ENCODE assay signal across 17 cellular contexts in the genomic region with DNA sequence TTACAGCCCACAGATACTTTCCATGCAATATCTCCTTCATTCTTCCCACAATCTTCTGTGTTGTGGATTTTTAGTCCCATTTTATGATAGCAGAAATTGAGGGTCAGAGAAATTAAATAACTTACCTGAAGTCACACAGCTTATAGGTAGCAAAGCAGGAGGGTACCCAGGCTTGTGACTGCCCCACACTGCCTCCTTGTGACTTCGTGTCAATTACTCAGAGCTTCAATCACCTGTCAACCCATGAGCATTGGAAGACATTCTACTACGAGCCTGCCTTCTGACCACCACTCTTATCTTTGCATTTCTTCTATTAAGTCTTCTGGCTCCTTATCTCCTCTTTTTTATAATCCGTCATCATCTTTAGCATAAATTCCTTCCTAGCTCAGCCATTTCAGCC.
DNase-seq lines count a peak whose midpoint lies in the region; ATAC-seq, FAIRE-seq and TF ChIP-seq lines count a peak whose summit lies in the region.
"Had no signal": no experiment of that assay in that cellular context is flagged by ENCODE, and none has a peak within 500 bp of the region (broad histone marks: within the 10 kb centered on the region; RNA-seq: fewer than 3 reads in every experiment).

No MANE protein-coding gene starts in this region.

- ATAC-seq in HepG2, result peak; percentile 47; the same call in 1 of the 3 replicates
- ATAC-seq in right lobe of liver, result no peak

- in situ Hi-C loops in HepG2 (cut with HindIII; ENCODE audit: extremely low pct_ligation_motif_present, low pct_unique_long_range_greater_than_20kb), result no loop called here

- H3K27me3 Mint-ChIP-seq in glutamatergic neuron (ENCODE audit: unreplicated experiment), result peaks cover 3% of the 10 kb centered on the region

- DNase-seq in HepG2 (ENCODE audit: low spot score), result no peak
- DNase-seq in right lobe of liver, result no peak
- DNase-seq in NCI-H69 (lab: John Stamatoyannopoulos, UW), result peak; percentile 40
- DNase-seq in glutamatergic neuron, result no peak
- no peak for DNase-seq in NCI-H1436 treated with DMSO at 0.1 percent for 48 hours (lab: John Stamatoyannopoulos, UW)
- no peak for DNase-seq in MV-4-11 (lab: John Stamatoyannopoulos, UW)
- DNase-seq in substantia nigra (lab: John Stamatoyannopoulos, UW), result no peak
- DNase-seq: DMS153, EL, HFFc6, KBM-7, NCI-H1417 treated with DMSO at 0.1 percent for 48 hours, NCI-H2029, NCI-H82, T-helper 1 cell had no signal

- TF ChIP-seq EP300 in HepG2 (IDR thresholded peaks at IDR 0.05; ENCODE audit: low read depth in 2 of 2, low read length in 2 of 2), result no peak
- no peak for TF ChIP-seq EP300 in HepG2 (CRISPR knock-in tag; IDR thresholded peaks at IDR 0.05; ENCODE audit: borderline replicate concordance)

- TF ChIP-seq RAD21 in HepG2 (CRISPR knock-in tag; IDR thresholded peaks at IDR 0.05), result no peak

- H3K27ac Mint-ChIP-seq in glutamatergic neuron (ENCODE audit: unreplicated experiment), result peak overlapping the region; percentile 71
- H3K27ac Mint-ChIP-seq: HFFc6 had no signal

- no peak overlapping the region for H3K9ac ChIP-seq in HepG2 (ENCODE audit: insufficient read depth, low read depth, low read length)

- CTCF ChIA-PET in HepG2 (lab: Yijun Ruan, JAX; ENCODE audit: low intra/inter-chr PET ratio, low total read pairs), result no interaction called here

- H3K9me3 ChIP-seq in HepG2 (ENCODE audit: low read length) (no peaks in the 10 kb centered on the region), right lobe of liver (no peaks in the 10 kb centered on the region)

- H4K20me1 ChIP-seq in HepG2 (ENCODE audit: insufficient read depth, low read length), result no peaks in the 10 kb centered on the region

- no peak for TF ChIP-seq POLR2A in HepG2 (IDR thresholded peaks at IDR 0.05; ENCODE audit: insufficient read depth in 1 of 2, low read depth in 2 of 2, low read length in 2 of 2)
- TF ChIP-seq POLR2A in right lobe of liver (IDR thresholded peaks at IDR 0.05), result no peak

- no peaks in the 10 kb centered on the region; the same call in 1 of the 2 replicates for H3K4me1 ChIP-seq in HepG2 (ENCODE audit: insufficient read depth, low read length)
- no peaks in the 10 kb centered on the region for H3K4me1 ChIP-seq in right lobe of liver

- peaks cover 6% of the 10 kb centered on the region for H3K4me1 Mint-ChIP-seq in glutamatergic neuron (ENCODE audit: low read depth, unreplicated experiment)

- peak; percentile 60 for FAIRE-seq in HepG2 (lab: Jason Lieb, UNC)
- FAIRE-seq: GM12891, GM18507 had no signal

- POLR2A ChIA-PET in HepG2 (lab: Yijun Ruan, JAX), result no interaction called here

- 19% methylated on average over 3 of the region's 3 CpGs for WGBS in HepG2 (ENCODE audit: low lambda C conversion rate)
- 56% methylated on average over 3 of the region's 3 CpGs for WGBS in right lobe of liver (ENCODE audit: insufficient coverage, low coverage, low lambda C conversion rate, missing lambda C conversion rate)

- H3K4me3 Mint-ChIP-seq in glutamatergic neuron (ENCODE audit: unreplicated experiment), result no peak overlapping the region
- H3K4me3 Mint-ChIP-seq: HFFc6 had no signal

- H3K27ac ChIP-seq in HepG2 (ENCODE audit: extremely low read length, insufficient read depth, low read length) (no peak overlapping the region), right lobe of liver (no peak overlapping the region), substantia nigra (ENCODE audit: low read depth, low read length, poor library complexity, severe bottlenecking) (no peak overlapping the region)

- H3K36me3 ChIP-seq in HepG2 (replicated peaks in 1 of 2; ENCODE audit: control insufficient read depth in 1 of 2, insufficient read depth in 2 of 2, low read length in 2 of 2), result no peaks in the 10 kb centered on the region
- no peaks in the 10 kb centered on the region for H3K36me3 ChIP-seq in right lobe of liver

- TF ChIP-seq CTCF in HepG2 (CRISPR knock-in tag; IDR thresholded peaks at IDR 0.05) (peak; percentile 49), right lobe of liver (IDR thresholded peaks at IDR 0.05) (no peak), glutamatergic neuron (IDR thresholded peaks at IDR 0.05; ENCODE audit: partially characterized antibody, unreplicated experiment) (no peak)

- no TSS peak for BruUV-seq in HepG2 (replicated peaks; lab: Mats Ljungman, UMichigan)

- H3K79me2 ChIP-seq in HepG2 (ENCODE audit: insufficient read depth, low read length), result no peaks in the 10 kb centered on the region

- H3K4me3 ChIP-seq in HepG2 (replicated peaks in 1 of 3; ENCODE audit: insufficient read depth in 1 of 3, low read depth in 2 of 3, low read length in 3 of 3) (no peak overlapping the region), right lobe of liver (no peak overlapping the region)

- H2AFZ ChIP-seq in HepG2 (ENCODE audit: low read length), result no peak overlapping the region

- H3K9me3 Mint-ChIP-seq in glutamatergic neuron (ENCODE audit: unreplicated experiment), result peaks cover 4% of the 10 kb centered on the region

- H3K27me3 ChIP-seq in HepG2 (ENCODE audit: control insufficient read depth in 1 of 2, insufficient read depth in 2 of 2, low read length in 2 of 2) (no peaks in the 10 kb centered on the region), right lobe of liver (no peaks in the 10 kb centered on the region)

- no peaks in the 10 kb centered on the region for H3K36me3 Mint-ChIP-seq in glutamatergic neuron (ENCODE audit: unreplicated experiment)

- intact Hi-C loops in HepG2 (cut with micrococcal nuclease; ENCODE audit: unreplicated experiment) (no loop called here), right lobe of liver (cut with DNase I) (no loop called here)

- H3K4me2 ChIP-seq in HepG2 (ENCODE audit: low read depth, low read length), result no peak overlapping the region

TF ChIP-seq in HepG2, 621 proteins besides CTCF, POLR2A, EP300 and RAD21:
- TF ChIP-seq STAG1 (CRISPR knock-in tag; IDR thresholded peaks at IDR 0.05), result peak; percentile 38
- TF ChIP-seq, protein P1, sequence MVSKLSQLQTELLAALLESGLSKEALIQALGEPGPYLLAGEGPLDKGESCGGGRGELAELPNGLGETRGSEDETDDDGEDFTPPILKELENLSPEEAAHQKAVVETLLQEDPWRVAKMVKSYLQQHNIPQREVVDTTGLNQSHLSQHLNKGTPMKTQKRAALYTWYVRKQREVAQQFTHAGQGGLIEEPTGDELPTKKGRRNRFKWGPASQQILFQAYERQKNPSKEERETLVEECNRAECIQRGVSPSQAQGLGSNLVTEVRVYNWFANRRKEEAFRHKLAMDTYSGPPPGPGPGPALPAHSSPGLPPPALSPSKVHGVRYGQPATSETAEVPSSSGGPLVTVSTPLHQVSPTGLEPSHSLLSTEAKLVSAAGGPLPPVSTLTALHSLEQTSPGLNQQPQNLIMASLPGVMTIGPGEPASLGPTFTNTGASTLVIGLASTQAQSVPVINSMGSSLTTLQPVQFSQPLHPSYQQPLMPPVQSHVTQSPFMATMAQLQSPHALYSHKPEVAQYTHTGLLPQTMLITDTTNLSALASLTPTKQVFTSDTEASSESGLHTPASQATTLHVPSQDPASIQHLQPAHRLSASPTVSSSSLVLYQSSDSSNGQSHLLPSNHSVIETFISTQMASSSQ (IDR thresholded peaks at IDR 0.05; ENCODE audit: low read depth), result no peak
- TF ChIP-seq, protein P1 (CRISPR knock-in tag; IDR thresholded peaks at IDR 0.05; ENCODE audit: borderline replicate concordance), result no peak
